ENCODE assay signal across 1 cellular context in the genomic region with DNA sequence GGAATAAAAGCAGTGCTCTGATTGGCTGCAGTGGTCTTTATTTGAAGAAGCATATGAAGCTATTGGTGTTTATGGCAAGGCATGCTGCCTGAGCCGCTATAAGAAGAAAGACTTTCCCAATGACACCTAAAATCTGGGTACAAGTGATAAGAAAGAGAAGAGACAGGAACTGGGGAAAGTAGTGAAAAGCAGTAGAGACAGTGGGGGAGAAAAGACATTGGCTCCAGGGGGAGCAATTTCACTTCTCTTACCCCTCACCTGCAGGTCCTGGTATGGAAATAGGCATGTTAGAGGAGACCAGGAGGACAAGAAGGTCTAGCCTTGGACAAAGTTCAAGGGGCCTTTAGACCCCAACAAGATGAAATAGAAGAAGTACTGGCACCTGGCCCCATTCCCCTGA.
TF ChIP-seq lines count a peak whose summit lies in the region.

No MANE protein-coding gene starts in this region.

TF ChIP-seq in H1, 55 proteins besides CTCF, POLR2A, EP300 and RAD21 (continued from another document):
- TF ChIP-seq HDAC2 (IDR thresholded peaks at IDR 0.05; ENCODE audit: borderline replicate concordance in 1 of 2, low read depth in 2 of 2, low read length in 2 of 2) = no peak
- no peak for TF ChIP-seq POLR2AphosphoS5 (IDR thresholded peaks at IDR 0.05; ENCODE audit: low read depth, low read length)
- no peak for TF ChIP-seq RFX5 (IDR thresholded peaks at IDR 0.05; ENCODE audit: borderline replicate concordance, low read depth, low read length)
- no peak for TF ChIP-seq PHF8 (conservative IDR thresholded peaks at IDR 0.05; ENCODE audit: low read depth, low read length)
- TF ChIP-seq KDM5A (IDR thresholded peaks at IDR 0.05; ENCODE audit: low read length) = no peak
